In genomic region chr20:44073011-44073674, GRCh38 we compare ENCODE assay signal across 19 cellular contexts.
DNase-seq lines count a peak whose midpoint lies in the region; FAIRE-seq and TF ChIP-seq lines count a peak whose summit lies in the region.
"Had no signal": no experiment of that assay in that cellular context is flagged by ENCODE, and none has a peak within 500 bp of the region (broad histone marks: within the 10 kb centered on the region; RNA-seq: fewer than 3 reads in every experiment).

No MANE protein-coding gene starts in this region.

- peak overlapping the region; percentile 98 for H3K4me2 ChIP-seq in BLaER1
- H3K4me2 ChIP-seq: hepatocyte had no signal

- DNase-seq in GM12891 (ENCODE audit: insufficient read length, low spot score) (no peak), dermis blood vessel endothelial cell (peak; percentile 33), progenitor cell of endocrine pancreas (ENCODE audit: low spot score, unreplicated experiment) (peak; percentile 4), NCI-H446 treated with DMSO at 0.1 percent for 48 hours (lab: John Stamatoyannopoulos, UW) (no peak), NCI-H2171 (lab: John Stamatoyannopoulos, UW) (no peak)
- no peak for DNase-seq in activated naive CD4-positive, alpha-beta T cell treated with anti-CD3 and anti-CD28 coated beads, Interleukin-2, amount 10 ng/mL, durations not matched to agents 7 days and 5 days
- DNase-seq: activated CD4-positive, CD25-positive, alpha-beta regulatory T cell treated with anti-CD3 and anti-CD28 coated beads, Interleukin-2, amount 50 U/mL, for 72 hours; amniotic stem cell; CD8-positive, alpha-beta memory T cell; NCI-H1930; NCI-H446; NK-92 treated with Interleukin-12 subunit alpha and Interleukin-12 subunit beta, amount 100 ng/mL, for 24 hours; stimulated activated CD4-positive, alpha-beta T cell treated with anti-CD3 and anti-CD28 coated beads, Interleukin-15, amount 100 ng/mL, for 24 hours; T1000 had no signal

- FAIRE-seq in GM12891 (lab: Jason Lieb, UNC), result peak; percentile 74
- FAIRE-seq: bronchial epithelial cell had no signal

- peaks cover 62% of the 10 kb centered on the region for H3K4me1 ChIP-seq in BLaER1

- no peak for TF ChIP-seq CTCF in progenitor cell of endocrine pancreas (IDR thresholded peaks at IDR 0.05; ENCODE audit: unreplicated experiment)

- CTCF ChIA-PET in activated naive CD4-positive, alpha-beta T cell treated with anti-CD3 and anti-CD28 coated beads, Interleukin-2, amount 10 ng/mL, durations not matched to agents 7 days and 5 days (lab: Charles Lee), result no interaction called here

- no peaks in the 10 kb centered on the region for H3K27me3 ChIP-seq in BLaER1
- H3K27me3 ChIP-seq: hepatocyte had no signal

- no peaks in the 10 kb centered on the region for H4K20me1 ChIP-seq in BLaER1

- no peak overlapping the region for H3K9ac ChIP-seq in BLaER1
- H3K9ac ChIP-seq: KMS-11 had no signal

- peaks cover 4% of the 10 kb centered on the region for H3K27me3 Mint-ChIP-seq in progenitor cell of endocrine pancreas
- H3K27me3 Mint-ChIP-seq in activated naive CD4-positive, alpha-beta T cell treated with anti-CD3 and anti-CD28 coated beads, Interleukin-2, amount 10 ng/mL, durations not matched to agents 7 days and 5 days, result peaks cover 46% of the 10 kb centered on the region

- no peak overlapping the region for H3K27ac Mint-ChIP-seq in progenitor cell of endocrine pancreas
- H3K27ac Mint-ChIP-seq in activated naive CD4-positive, alpha-beta T cell treated with anti-CD3 and anti-CD28 coated beads, Interleukin-2, amount 10 ng/mL, durations not matched to agents 7 days and 5 days, result no peak overlapping the region
- H3K27ac Mint-ChIP-seq: activated T-helper 2 cell treated with anti-CD3 and anti-CD28 coated beads, Interferon-gamma antibody, Interleukin-2, Interleukin-4, amounts not matched to agents 10 μg/mL and 5 μg/mL and 100 μg/mL, durations not matched to agents 14 hours and 24 hours and 36 hours had no signal

- no peaks in the 10 kb centered on the region for H3K9me3 ChIP-seq in BLaER1

- H3K4me3 ChIP-seq in BLaER1, result no peak overlapping the region
- H3K4me3 ChIP-seq: hepatocyte had no signal

- no peak for TF ChIP-seq POLR2A in GM12891 (IDR thresholded peaks at IDR 0.05; ENCODE audit: low read depth, low read length)

- 0 out of 2 replicates have a peak overlapping the region, but pooled peaks have one; percentile 31 for H3K27ac ChIP-seq in BLaER1
- H3K27ac ChIP-seq: hepatocyte, KMS-11 had no signal

- no peaks in the 10 kb centered on the region for H3K36me3 Mint-ChIP-seq in progenitor cell of endocrine pancreas (ENCODE audit: insufficient read depth)
- no peaks in the 10 kb centered on the region for H3K36me3 Mint-ChIP-seq in activated naive CD4-positive, alpha-beta T cell treated with anti-CD3 and anti-CD28 coated beads, Interleukin-2, amount 10 ng/mL, durations not matched to agents 7 days and 5 days
- H3K36me3 Mint-ChIP-seq: CD8-positive, alpha-beta memory T cell had no signal

- H3K4me1 Mint-ChIP-seq in progenitor cell of endocrine pancreas (ENCODE audit: low read depth), result no peaks in the 10 kb centered on the region
- H3K4me1 Mint-ChIP-seq in activated naive CD4-positive, alpha-beta T cell treated with anti-CD3 and anti-CD28 coated beads, Interleukin-2, amount 10 ng/mL, durations not matched to agents 7 days and 5 days, result peaks cover 68% of the 10 kb centered on the region

- no peak overlapping the region for H3K4me3 Mint-ChIP-seq in progenitor cell of endocrine pancreas (ENCODE audit: low read depth)
- no peak overlapping the region for H3K4me3 Mint-ChIP-seq in activated naive CD4-positive, alpha-beta T cell treated with anti-CD3 and anti-CD28 coated beads, Interleukin-2, amount 10 ng/mL, durations not matched to agents 7 days and 5 days
- H3K4me3 Mint-ChIP-seq: CD8-positive, alpha-beta memory T cell had no signal

- no peaks in the 10 kb centered on the region for H3K9me3 Mint-ChIP-seq in progenitor cell of endocrine pancreas (ENCODE audit: low read depth)
- no peaks in the 10 kb centered on the region for H3K9me3 Mint-ChIP-seq in activated naive CD4-positive, alpha-beta T cell treated with anti-CD3 and anti-CD28 coated beads, Interleukin-2, amount 10 ng/mL, durations not matched to agents 7 days and 5 days
- H3K9me3 Mint-ChIP-seq: activated T-helper 2 cell treated with anti-CD3 and anti-CD28 coated beads, Interferon-gamma antibody, Interleukin-2, Interleukin-4, amounts not matched to agents 10 μg/mL and 5 μg/mL and 100 μg/mL, durations not matched to agents 14 hours and 24 hours and 36 hours; CD8-positive, alpha-beta memory T cell had no signal

- H3K36me3 ChIP-seq in BLaER1, result no peaks in the 10 kb centered on the region

TF ChIP-seq in GM12891, 5 proteins besides CTCF, POLR2A, EP300 and RAD21:
- TF ChIP-seq POLR2AphosphoS5 (IDR thresholded peaks at IDR 0.05; ENCODE audit: low read depth, low read length) (no peak), SPI1 (IDR thresholded peaks at IDR 0.05; ENCODE audit: low read depth, low read length) (no peak), POU2F2 (IDR thresholded peaks at IDR 0.05; ENCODE audit: low read depth, low read length) (no peak), TAF1 (IDR thresholded peaks at IDR 0.05; ENCODE audit: low read depth, low read length) (no peak)

Comparison
In these comparisons a context has a peak if more than half of its experiments do, and no peak if none do; other contexts are left out.
1. DNase-seq: peak in dermis blood vessel endothelial cell (single experiment) and progenitor cell of endocrine pancreas (single experiment); none in GM12891 (single experiment), NCI-H446 treated with DMSO at 0.1 percent for 48 hours (single experiment), NCI-H2171 (single experiment) and activated naive CD4-positive, alpha-beta T cell treated with anti-CD3 and anti-CD28 coated beads, Interleukin-2, amount 10 ng/mL, durations not matched to agents 7 days and 5 days (single experiment).